In the genomic region with DNA sequence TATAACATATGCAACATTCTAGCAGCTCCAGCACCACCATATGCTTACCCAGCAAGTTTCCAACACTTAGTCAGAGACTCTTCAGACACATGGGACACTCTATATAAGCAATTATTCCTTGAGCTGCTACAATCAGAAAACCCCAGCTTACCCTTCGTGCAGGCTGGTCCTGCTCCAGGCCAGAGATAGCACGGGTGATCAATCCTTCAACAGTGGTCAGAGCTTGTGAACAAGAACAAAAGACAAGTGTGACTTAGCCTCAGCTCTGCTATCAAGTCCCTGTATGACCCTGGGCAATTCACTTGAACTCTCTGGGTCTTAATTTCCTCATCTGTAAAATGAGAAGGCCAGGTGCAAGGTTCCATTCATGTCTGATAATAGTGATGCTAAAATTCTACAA, we compare ENCODE assay signal across 1 cellular context.
TF ChIP-seq lines count a peak whose summit lies in the region.

No MANE protein-coding gene starts in this region.

TF ChIP-seq in GM12878, 131 proteins besides CTCF, POLR2A, EP300 and RAD21:
- TF ChIP-seq PAX5 (IDR thresholded peaks at IDR 0.05; ENCODE audit: borderline replicate concordance, low read depth, low read length) (no peak), HDGF (IDR thresholded peaks at IDR 0.05) (no peak), JUNB (IDR thresholded peaks at IDR 0.05) (no peak), CHD4 (IDR thresholded peaks at IDR 0.05) (no peak), TAF1 (IDR thresholded peaks at IDR 0.05; ENCODE audit: borderline replicate concordance, low read depth, low read length) (no peak), KLF5 (IDR thresholded peaks at IDR 0.05; ENCODE audit: partially characterized antibody) (no peak), IRF4 (IDR thresholded peaks at IDR 0.05; ENCODE audit: low read depth, low read length) (no peak), MEF2B (IDR thresholded peaks at IDR 0.05; ENCODE audit: partially characterized antibody, poor library complexity, severe bottlenecking) (no peak), MYC (IDR thresholded peaks at IDR 0.05; ENCODE audit: insufficient read depth, insufficient read length, insufficient replicate concordance, low read length, severe bottlenecking) (no peak), PAX8 (IDR thresholded peaks at IDR 0.05) (no peak), ETV6 (conservative IDR thresholded peaks at IDR 0.05 in 1 of 2, IDR thresholded peaks at IDR 0.05 in 1 of 2; ENCODE audit: borderline replicate concordance in 1 of 2, low read depth in 1 of 2) (no peak), STAT1 (conservative IDR thresholded peaks at IDR 0.05) (no peak), ZBED1 (IDR thresholded peaks at IDR 0.05; ENCODE audit: borderline replicate concordance) (no peak), TCF3 (IDR thresholded peaks at IDR 0.05; ENCODE audit: borderline replicate concordance, insufficient read depth, low read depth, low read length) (no peak)
- TF ChIP-seq, protein P1, sequence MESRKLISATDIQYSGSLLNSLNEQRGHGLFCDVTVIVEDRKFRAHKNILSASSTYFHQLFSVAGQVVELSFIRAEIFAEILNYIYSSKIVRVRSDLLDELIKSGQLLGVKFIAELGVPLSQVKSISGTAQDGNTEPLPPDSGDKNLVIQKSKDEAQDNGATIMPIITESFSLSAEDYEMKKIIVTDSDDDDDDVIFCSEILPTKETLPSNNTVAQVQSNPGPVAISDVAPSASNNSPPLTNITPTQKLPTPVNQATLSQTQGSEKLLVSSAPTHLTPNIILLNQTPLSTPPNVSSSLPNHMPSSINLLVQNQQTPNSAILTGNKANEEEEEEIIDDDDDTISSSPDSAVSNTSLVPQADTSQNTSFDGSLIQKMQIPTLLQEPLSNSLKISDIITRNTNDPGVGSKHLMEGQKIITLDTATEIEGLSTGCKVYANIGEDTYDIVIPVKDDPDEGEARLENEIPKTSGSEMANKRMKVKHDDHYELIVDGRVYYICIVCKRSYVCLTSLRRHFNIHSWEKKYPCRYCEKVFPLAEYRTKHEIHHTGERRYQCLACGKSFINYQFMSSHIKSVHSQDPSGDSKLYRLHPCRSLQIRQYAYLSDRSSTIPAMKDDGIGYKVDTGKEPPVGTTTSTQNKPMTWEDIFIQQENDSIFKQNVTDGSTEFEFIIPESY (IDR thresholded peaks at IDR 0.05) = no peak
